Comparison of ENCODE assay signal across 10 cellular contexts in genomic region chr2:12008425-12009061, GRCh38.
DNase-seq lines count a peak whose midpoint lies in the region; ATAC-seq and TF ChIP-seq lines count a peak whose summit lies in the region.
"Had no signal": no experiment of that assay in that cellular context is flagged by ENCODE, and none has a peak within 500 bp of the region (broad histone marks: within the 10 kb centered on the region; RNA-seq: fewer than 3 reads in every experiment).

No MANE protein-coding gene starts in this region.

- peak overlapping the region; percentile 38; the same call in 1 of the 2 replicates for H2AFZ ChIP-seq in SK-N-SH (ENCODE audit: low read depth)

- H3K27me3 ChIP-seq in SK-N-SH (ENCODE audit: insufficient read depth) (no peaks in the 10 kb centered on the region), right lobe of liver (no peaks in the 10 kb centered on the region)

- intact Hi-C loops in right lobe of liver (cut with DNase I): no loop called here

- no peak overlapping the region for H3K9ac ChIP-seq in SK-N-SH

- H3K4me1 ChIP-seq in SK-N-SH (ENCODE audit: control insufficient read depth in 1 of 2, insufficient read depth in 2 of 2, low read depth in 1 of 2, low read length in 1 of 2) (peaks cover 4 to 14% of the 10 kb centered on the region in 2 experiments; a peak in 2 of 4 replicates), right lobe of liver (peaks cover 0 to 49% (median 0%) of the 10 kb centered on the region in 4 donors)

- H3K4me3 Mint-ChIP-seq in activated naive CD4-positive, alpha-beta T cell treated with anti-CD3 and anti-CD28 coated beads, Interleukin-2, amount 10 ng/mL, durations not matched to agents 7 days and 5 days: no peak overlapping the region

- DNase-seq in AG10803 (ENCODE audit: low read depth): peak; percentile 40
- no peak for DNase-seq in SK-N-SH
- DNase-seq in putamen (ENCODE audit: low spot score): no peak
- no peak for DNase-seq in activated naive CD4-positive, alpha-beta T cell treated with anti-CD3 and anti-CD28 coated beads, Interleukin-2, amount 10 ng/mL, durations not matched to agents 7 days and 5 days
- no peak for DNase-seq in NCI-H146 (lab: John Stamatoyannopoulos, UW)
- no peak for DNase-seq in right lobe of liver
- DNase-seq: C1 segment of cervical spinal cord, NCI-H1417 treated with DMSO at 0.1 percent for 48 hours had no signal

- no peaks in the 10 kb centered on the region for H3K79me2 ChIP-seq in SK-N-SH (ENCODE audit: insufficient read depth)

- H3K27ac ChIP-seq in SK-N-SH (ENCODE audit: low read depth in 2 of 2, low read length in 1 of 2) (no peak overlapping the region), right lobe of liver (no peak overlapping the region)

- no peaks in the 10 kb centered on the region for H3K9me3 ChIP-seq in SK-N-SH
- no peaks in the 10 kb centered on the region for H3K9me3 ChIP-seq in right lobe of liver

- H3K36me3 ChIP-seq in SK-N-SH (replicated peaks in 1 of 2; ENCODE audit: control insufficient read depth in 1 of 2, insufficient read depth in 2 of 2, low read length in 1 of 2) (no peaks in the 10 kb centered on the region), right lobe of liver (no peaks in the 10 kb centered on the region)

- peaks cover 13% of the 10 kb centered on the region for H3K4me1 Mint-ChIP-seq in activated naive CD4-positive, alpha-beta T cell treated with anti-CD3 and anti-CD28 coated beads, Interleukin-2, amount 10 ng/mL, durations not matched to agents 7 days and 5 days

- POLR2A ChIA-PET in SK-N-SH (lab: Yijun Ruan, JAX): no interaction called here

- no peaks in the 10 kb centered on the region for H3F3A ChIP-seq in SK-N-SH (replicated peaks; ENCODE audit: insufficient read depth)

- 60% methylated on average over 6 of the region's 6 CpGs for WGBS in SK-N-SH (ENCODE audit: low lambda C conversion rate)
- 61% methylated on average over 6 of the region's 6 CpGs for WGBS in right lobe of liver (ENCODE audit: insufficient coverage, low coverage, low lambda C conversion rate, missing lambda C conversion rate)

- no peaks in the 10 kb centered on the region for H3K9me2 ChIP-seq in SK-N-SH

- no peak overlapping the region for H3K4me2 ChIP-seq in SK-N-SH

- CTCF ChIA-PET in SK-N-SH (lab: Yijun Ruan, JAX): no interaction called here
- CTCF ChIA-PET in activated naive CD4-positive, alpha-beta T cell treated with anti-CD3 and anti-CD28 coated beads, Interleukin-2, amount 10 ng/mL, durations not matched to agents 7 days and 5 days (lab: Charles Lee): no interaction called here

- TF ChIP-seq POLR2A in right lobe of liver (IDR thresholded peaks at IDR 0.05): no peak

- ATAC-seq in GM19438 (IDR thresholded peaks at IDR 0.05; ENCODE audit: low read depth, unreplicated experiment): peak; percentile 58
- peak; percentile 83 for ATAC-seq in HG03103 (IDR thresholded peaks at IDR 0.05; ENCODE audit: low read depth, unreplicated experiment)
- ATAC-seq in right lobe of liver: no peak

- no peak overlapping the region for H3K4me3 ChIP-seq in AG10803 (ENCODE audit: low read length)
- no peak overlapping the region for H3K4me3 ChIP-seq in SK-N-SH (ENCODE audit: low read depth in 2 of 2, low read length in 1 of 2)
- H3K4me3 ChIP-seq in right lobe of liver: no peak overlapping the region

- H4K20me1 ChIP-seq in SK-N-SH (ENCODE audit: insufficient read depth): no peaks in the 10 kb centered on the region

- no peaks in the 10 kb centered on the region for H3K36me3 Mint-ChIP-seq in activated naive CD4-positive, alpha-beta T cell treated with anti-CD3 and anti-CD28 coated beads, Interleukin-2, amount 10 ng/mL, durations not matched to agents 7 days and 5 days

- H3K27ac Mint-ChIP-seq in activated naive CD4-positive, alpha-beta T cell treated with anti-CD3 and anti-CD28 coated beads, Interleukin-2, amount 10 ng/mL, durations not matched to agents 7 days and 5 days: no peak overlapping the region

- no peak for TF ChIP-seq RAD21 in SK-N-SH (IDR thresholded peaks at IDR 0.05; ENCODE audit: low read length)

- H3K9me3 Mint-ChIP-seq in activated naive CD4-positive, alpha-beta T cell treated with anti-CD3 and anti-CD28 coated beads, Interleukin-2, amount 10 ng/mL, durations not matched to agents 7 days and 5 days: no peaks in the 10 kb centered on the region

- TF ChIP-seq EP300 in SK-N-SH (IDR thresholded peaks at IDR 0.05; ENCODE audit: borderline replicate concordance in 1 of 2, low read depth in 1 of 2, low read length in 1 of 2): 0 out of 4 replicates have a peak, but pooled peaks of 1 of the 2 experiments have one; percentile 25

- TF ChIP-seq CTCF in AG10803 (conservative IDR thresholded peaks at IDR 0.05; ENCODE audit: low read length): no peak
- TF ChIP-seq CTCF in SK-N-SH (IDR thresholded peaks at IDR 0.05): no peak
- TF ChIP-seq CTCF in right lobe of liver (IDR thresholded peaks at IDR 0.05): no peak

- peaks cover 27% of the 10 kb centered on the region for H3K27me3 Mint-ChIP-seq in activated naive CD4-positive, alpha-beta T cell treated with anti-CD3 and anti-CD28 coated beads, Interleukin-2, amount 10 ng/mL, durations not matched to agents 7 days and 5 days

TF ChIP-seq in SK-N-SH, 30 proteins besides CTCF, POLR2A, EP300 and RAD21:
- peak; percentile 55; the same call in 1 of the 2 replicates for TF ChIP-seq PBX3 (IDR thresholded peaks at IDR 0.05)
- TF ChIP-seq ELF1 (IDR thresholded peaks at IDR 0.05): peak; percentile 67; the same call in 1 of the 2 replicates
- TF ChIP-seq RXRA (IDR thresholded peaks at IDR 0.05; ENCODE audit: borderline replicate concordance, low read depth): peak; percentile 5; the same call in 1 of the 2 replicates
- no peak for TF ChIP-seq MEF2A (IDR thresholded peaks at IDR 0.05; ENCODE audit: borderline replicate concordance, low read depth)
- no peak for TF ChIP-seq EZH2phosphoT487 (IDR thresholded peaks at IDR 0.05; ENCODE audit: borderline replicate concordance, low read depth)
- peak; percentile 48; the same call in 1 of the 2 replicates for TF ChIP-seq JUND (IDR thresholded peaks at IDR 0.05)
- TF ChIP-seq NRF1 (IDR thresholded peaks at IDR 0.05; ENCODE audit: low read depth, low read length): no peak
- peak; percentile 41; the same call in 1 of the 2 replicates for TF ChIP-seq TCF12 (IDR thresholded peaks at IDR 0.05)
- TF ChIP-seq FOSL2 (IDR thresholded peaks at IDR 0.05; ENCODE audit: borderline replicate concordance, low read depth): peak; percentile 45; the same call in 1 of the 2 replicates

Comparison
In these comparisons a context has a peak if more than half of its experiments do, and no peak if none do; other contexts are left out.
1. ATAC-seq: peak in GM19438 (single experiment) and HG03103 (single experiment); none in right lobe of liver (0 of 4).